In genomic region chr14:52917732-52918131, GRCh38 we compare ENCODE assay signal across 10 cellular contexts. TPM values are rescaled to one million over a fixed set of nuclear protein-coding genes. Genes with fewer than 3 reads are reported as not detected.
DNase-seq lines count a peak whose midpoint lies in the region; ATAC-seq, FAIRE-seq and TF ChIP-seq lines count a peak whose summit lies in the region.
"Had no signal": no experiment of that assay in that cellular context is flagged by ENCODE, and none has a peak within 500 bp of the region (broad histone marks: within the 10 kb centered on the region; RNA-seq: fewer than 3 reads in every experiment).

No MANE protein-coding gene starts in this region.

- TF ChIP-seq POLR2A in HepG2 (IDR thresholded peaks at IDR 0.05; ENCODE audit: insufficient read depth in 1 of 2, low read depth in 2 of 2, low read length in 2 of 2): no peak

- TF ChIP-seq CTCF in astrocyte (IDR thresholded peaks at IDR 0.05; ENCODE audit: insufficient read depth, low read depth, low read length) (no peak), HepG2 (CRISPR knock-in tag; IDR thresholded peaks at IDR 0.05) (no peak), tibial artery (IDR thresholded peaks at IDR 0.05) (no peak)

- peaks cover 93% of the 10 kb centered on the region for H4K20me1 ChIP-seq in astrocyte (ENCODE audit: insufficient read depth, low read length)
- no peaks in the 10 kb centered on the region for H4K20me1 ChIP-seq in HepG2 (ENCODE audit: insufficient read depth, low read length)

- H3K9me3 Mint-ChIP-seq in activated naive CD4-positive, alpha-beta T cell treated with anti-CD3 and anti-CD28 coated beads, Interleukin-2, amount 10 ng/mL, durations not matched to agents 7 days and 5 days: peaks cover 2% of the 10 kb centered on the region
- H3K9me3 Mint-ChIP-seq in activated naive CD4-positive, alpha-beta T cell treated with anti-CD3 and anti-CD28 coated beads, Interleukin-2, amount 50 U/mL, for 72 hours: no peaks in the 10 kb centered on the region
- H3K9me3 Mint-ChIP-seq in astrocyte (ENCODE audit: unreplicated experiment): no peaks in the 10 kb centered on the region

- intact Hi-C loops in HepG2 (cut with micrococcal nuclease; ENCODE audit: unreplicated experiment): no loop called here
- intact Hi-C loops in tibial artery (cut with DNase I; ENCODE audit: low total_unique reads): no loop called here

- no peaks in the 10 kb centered on the region for H3K36me3 Mint-ChIP-seq in activated naive CD4-positive, alpha-beta T cell treated with anti-CD3 and anti-CD28 coated beads, Interleukin-2, amount 10 ng/mL, durations not matched to agents 7 days and 5 days
- no peaks in the 10 kb centered on the region for H3K36me3 Mint-ChIP-seq in activated naive CD4-positive, alpha-beta T cell treated with anti-CD3 and anti-CD28 coated beads, Interleukin-2, amount 50 U/mL, for 72 hours
- H3K36me3 Mint-ChIP-seq in astrocyte (ENCODE audit: low read depth, unreplicated experiment): peaks cover 23% of the 10 kb centered on the region

- H3K4me1 ChIP-seq in astrocyte (ENCODE audit: insufficient read depth, low read length): peaks cover 30% of the 10 kb centered on the region
- H3K4me1 ChIP-seq in HepG2 (ENCODE audit: insufficient read depth, low read length): peaks cover 35% of the 10 kb centered on the region
- peaks cover 0 to 98% (median 57%) of the 10 kb centered on the region in 4 donors for H3K4me1 ChIP-seq in tibial artery

- peak overlapping the region; percentile 58 for H3K27ac ChIP-seq in astrocyte (ENCODE audit: low read depth, low read length)
- no peak overlapping the region for H3K27ac ChIP-seq in HepG2 (ENCODE audit: extremely low read length, insufficient read depth, low read length)
- peak overlapping the region; percentile 71 to 73 for H3K27ac ChIP-seq in tibial artery

- TF ChIP-seq RAD21 in HepG2 (CRISPR knock-in tag; IDR thresholded peaks at IDR 0.05): no peak

- TF ChIP-seq EP300 in HepG2 (IDR thresholded peaks at IDR 0.05; ENCODE audit: low read depth in 2 of 2, low read length in 2 of 2) (no peak), HepG2 (CRISPR knock-in tag; IDR thresholded peaks at IDR 0.05; ENCODE audit: borderline replicate concordance) (no peak)

- 94% methylated on average over 1 of the region's 1 CpG for WGBS in HepG2 (ENCODE audit: low lambda C conversion rate)

- H3K27me3 ChIP-seq in astrocyte (ENCODE audit: insufficient read depth, low read length): no peaks in the 10 kb centered on the region
- no peaks in the 10 kb centered on the region for H3K27me3 ChIP-seq in HepG2 (ENCODE audit: control insufficient read depth in 1 of 2, insufficient read depth in 2 of 2, low read length in 2 of 2)
- no peaks in the 10 kb centered on the region for H3K27me3 ChIP-seq in tibial artery

- peaks cover 21% of the 10 kb centered on the region for H3K36me3 ChIP-seq in astrocyte (ENCODE audit: insufficient read depth, low read length)
- peaks cover 11 to 21% of the 10 kb centered on the region in 2 experiments for H3K36me3 ChIP-seq in HepG2 (replicated peaks in 1 of 2; ENCODE audit: control insufficient read depth in 1 of 2, insufficient read depth in 2 of 2, low read length in 2 of 2)
- H3K36me3 ChIP-seq in tibial artery: no peaks in the 10 kb centered on the region

- FAIRE-seq in astrocyte (lab: Jason Lieb, UNC) (no peak), HepG2 (lab: Jason Lieb, UNC) (no peak)
- FAIRE-seq: colon had no signal

- peaks cover 27% of the 10 kb centered on the region for H3K4me1 Mint-ChIP-seq in activated naive CD4-positive, alpha-beta T cell treated with anti-CD3 and anti-CD28 coated beads, Interleukin-2, amount 10 ng/mL, durations not matched to agents 7 days and 5 days
- H3K4me1 Mint-ChIP-seq in astrocyte (ENCODE audit: low read depth, unreplicated experiment): peaks cover 55% of the 10 kb centered on the region

- H3K79me2 ChIP-seq in astrocyte (ENCODE audit: insufficient read depth, low read length) (peaks cover 100% of the 10 kb centered on the region), HepG2 (ENCODE audit: insufficient read depth, low read length) (peaks cover 36% of the 10 kb centered on the region)

- H3K9ac ChIP-seq in astrocyte (ENCODE audit: low read length) (no peak overlapping the region), HepG2 (ENCODE audit: insufficient read depth, low read depth, low read length) (no peak overlapping the region)

- CTCF ChIA-PET in activated naive CD4-positive, alpha-beta T cell treated with anti-CD3 and anti-CD28 coated beads, Interleukin-2, amount 10 ng/mL, durations not matched to agents 7 days and 5 days (lab: Charles Lee): interaction anchor here (1.6 kb wide), 1 partner anchor 43 kb away, joined by 5 read pairs; no protein-coding TSS in a partner anchor
- CTCF ChIA-PET in HepG2 (lab: Yijun Ruan, JAX; ENCODE audit: low intra/inter-chr PET ratio, low total read pairs): no interaction called here

- POLR2A ChIA-PET in HepG2 (lab: Yijun Ruan, JAX): no interaction called here

- H3K4me3 ChIP-seq in astrocyte (ENCODE audit: insufficient read depth, low read depth, low read length) (no peak overlapping the region), HepG2 (replicated peaks in 1 of 3; ENCODE audit: insufficient read depth in 1 of 3, low read depth in 2 of 3, low read length in 3 of 3) (no peak overlapping the region), tibial artery (no peak overlapping the region)

- in situ Hi-C loops in HepG2 (cut with HindIII; ENCODE audit: extremely low pct_ligation_motif_present, low pct_unique_long_range_greater_than_20kb): no loop called here

- ATAC-seq in activated naive CD4-positive, alpha-beta T cell treated with anti-CD3 and anti-CD28 coated beads, Interleukin-2, amount 50 U/mL, for 72 hours: no peak
- no peak for ATAC-seq in HepG2
- no peak for ATAC-seq in GM18868 (IDR thresholded peaks at IDR 0.05; ENCODE audit: unreplicated experiment)
- no peak for ATAC-seq in GM21515 (IDR thresholded peaks at IDR 0.05; ENCODE audit: unreplicated experiment)

- BruUV-seq in HepG2 (replicated peaks; lab: Mats Ljungman, UMichigan): no TSS peak

- H2AFZ ChIP-seq in astrocyte (ENCODE audit: low read depth, low read length) (no peak overlapping the region), HepG2 (ENCODE audit: low read length) (no peak overlapping the region)

- H3K4me3 Mint-ChIP-seq in activated naive CD4-positive, alpha-beta T cell treated with anti-CD3 and anti-CD28 coated beads, Interleukin-2, amount 10 ng/mL, durations not matched to agents 7 days and 5 days: no peak overlapping the region
- H3K4me3 Mint-ChIP-seq in astrocyte (ENCODE audit: unreplicated experiment): no peak overlapping the region

- H3K4me2 ChIP-seq in astrocyte (ENCODE audit: low read length): peak overlapping the region; percentile 14
- no peak overlapping the region for H3K4me2 ChIP-seq in HepG2 (ENCODE audit: low read depth, low read length)

- no peaks in the 10 kb centered on the region for H3K9me3 ChIP-seq in astrocyte (ENCODE audit: insufficient read depth, low read depth, low read length)
- H3K9me3 ChIP-seq in HepG2 (ENCODE audit: low read length): no peaks in the 10 kb centered on the region
- H3K9me3 ChIP-seq in tibial artery: no peaks in the 10 kb centered on the region

- H3K27me3 Mint-ChIP-seq in activated naive CD4-positive, alpha-beta T cell treated with anti-CD3 and anti-CD28 coated beads, Interleukin-2, amount 10 ng/mL, durations not matched to agents 7 days and 5 days: no peaks in the 10 kb centered on the region
- no peaks in the 10 kb centered on the region for H3K27me3 Mint-ChIP-seq in astrocyte (ENCODE audit: low read depth, unreplicated experiment)
- H3K27me3 Mint-ChIP-seq: progenitor cell of endocrine pancreas had no signal

- H3K27ac Mint-ChIP-seq in activated naive CD4-positive, alpha-beta T cell treated with anti-CD3 and anti-CD28 coated beads, Interleukin-2, amount 10 ng/mL, durations not matched to agents 7 days and 5 days: peak overlapping the region; percentile 81
- peak overlapping the region in 1 of 2 donors; percentile 9 for H3K27ac Mint-ChIP-seq in activated naive CD4-positive, alpha-beta T cell treated with anti-CD3 and anti-CD28 coated beads, Interleukin-2, amount 50 U/mL, for 72 hours
- peak overlapping the region; percentile 41 for H3K27ac Mint-ChIP-seq in astrocyte (ENCODE audit: unreplicated experiment)
- H3K27ac Mint-ChIP-seq: progenitor cell of endocrine pancreas had no signal

- DNase-seq in activated naive CD4-positive, alpha-beta T cell treated with anti-CD3 and anti-CD28 coated beads, Interleukin-2, amount 10 ng/mL, durations not matched to agents 7 days and 5 days: no peak
- no peak for DNase-seq in activated naive CD4-positive, alpha-beta T cell treated with anti-CD3 and anti-CD28 coated beads, Interleukin-2, amount 50 U/mL, for 72 hours (ENCODE audit: low spot score in 2 of 2)
- DNase-seq in astrocyte (ENCODE audit: low read depth): no peak
- no peak for DNase-seq in HepG2 (ENCODE audit: low spot score)
- DNase-seq in tibial artery: no peak
- no peak for DNase-seq in activated CD4-positive, alpha-beta T cell treated with anti-CD3 and anti-CD28 coated beads, Interleukin-2, amount 50 U/mL, for 1 hour

TF ChIP-seq in HepG2, 621 proteins besides CTCF, POLR2A, EP300 and RAD21 (continues in another document):
- no peak for TF ChIP-seq STAT5B (CRISPR knock-in tag; IDR thresholded peaks at IDR 0.05)

RNA-seq across cellular contexts. Expression of gene FERMT2, which starts 33.1 kb away (rescaled TPM):
- 1 to 10 TPM; 1.0 to 1.8 TPM for total RNA-seq in activated naive CD4-positive, alpha-beta T cell treated with anti-CD3 and anti-CD28 coated beads, Interleukin-2, amount 50 U/mL, for 72 hours
- total RNA-seq in astrocyte (324 and 364 TPM in 2 replicates), HepG2 (2016; rRNA removed; fragmentation: Illumina TruSeq; extraction: Trizol) (60.4 and 86.5 TPM in 2 replicates)
- 5.5 and 6.1 TPM in 2 replicates for total RNA-seq in HepG2 (2016; cell fraction: cytosol; rRNA removed; fragmentation: Illumina TruSeq; extraction: Trizol; ENCODE audit: low read depth)
- 56.7 and 83.2 TPM in 2 replicates for total RNA-seq in HepG2 (2016; cell fraction: insoluble cytoplasmic fraction; rRNA removed; fragmentation: Illumina TruSeq; extraction: Trizol)
- total RNA-seq in HepG2 (2016; cell fraction: membrane; rRNA removed; fragmentation: Illumina TruSeq; extraction: Trizol): 14.3 and 17.6 TPM in 2 replicates
- 41.6 and 44.8 TPM in 2 replicates for total RNA-seq in HepG2 (2016; cell fraction: nucleus; rRNA removed; fragmentation: Illumina TruSeq; extraction: Trizol)
- 25.1 and 36.2 TPM in 2 replicates for polyA plus RNA-seq in HepG2 (2011; rRNA removed)
- 15.4 and 19.3 TPM in 2 replicates for polyA plus RNA-seq in HepG2 (2011; cell fraction: cytosol; rRNA removed)
- polyA plus RNA-seq in HepG2 (2011; cell fraction: nucleus; rRNA removed): 14.5 and 17.7 TPM in 2 replicates
- polyA plus RNA-seq in HepG2 (2012): 28.0 and 32.5 TPM in 2 replicates
- polyA plus RNA-seq in HepG2 (2016; cell fraction: cytosol; fragmentation: Illumina TruSeq; extraction: Trizol; ENCODE audit: low read depth): 2.1 and 2.5 TPM in 2 replicates
- 65.2 and 71.0 TPM in 2 replicates for polyA plus RNA-seq in HepG2 (2016; cell fraction: insoluble cytoplasmic fraction; fragmentation: Illumina TruSeq; extraction: Trizol; ENCODE audit: low read depth)
- polyA plus RNA-seq in HepG2 (2016; cell fraction: membrane; fragmentation: Illumina TruSeq; extraction: Trizol; ENCODE audit: low read depth): 8.3 and 9.2 TPM in 2 replicates
- polyA plus RNA-seq in HepG2 (2016; cell fraction: nucleus; fragmentation: Illumina TruSeq; extraction: Trizol; ENCODE audit: insufficient read depth, low read depth): 59.0 and 63.9 TPM in 2 replicates
- 15.8 and 48.5 TPM in 2 replicates for polyA minus RNA-seq in HepG2 (2011; rRNA and poly(A)+ RNA removed; ENCODE audit: low replicate concordance)
- 23.5 and 25.8 TPM in 2 replicates for polyA minus RNA-seq in HepG2 (2011; cell fraction: cytosol; rRNA and poly(A)+ RNA removed)
- polyA minus RNA-seq in HepG2 (2011; cell fraction: nucleus; rRNA and poly(A)+ RNA removed): 39.3 and 47.6 TPM in 2 replicates
